ENCODE assay signal across 9 cellular contexts in genomic region chr2:144505245-144505801, GRCh38. TPM values are rescaled to one million over a fixed set of nuclear protein-coding genes. Genes with fewer than 3 reads are reported as not detected.
DNase-seq lines count a peak whose midpoint lies in the region; ATAC-seq and TF ChIP-seq lines count a peak whose summit lies in the region.
"Had no signal": no experiment of that assay in that cellular context is flagged by ENCODE, and none has a peak within 500 bp of the region (broad histone marks: within the 10 kb centered on the region; RNA-seq: fewer than 3 reads in every experiment).

No MANE protein-coding gene starts in this region.

- H3K4me1 Mint-ChIP-seq in HFFc6 (ENCODE audit: low read depth): peaks cover 99% of the 10 kb centered on the region
- peaks cover 47% of the 10 kb centered on the region for H3K4me1 Mint-ChIP-seq in activated CD8-positive, alpha-beta T cell treated with anti-CD3 and anti-CD28 coated beads for 36 hours (ENCODE audit: low read depth)

- peak; percentile 65 for ATAC-seq in activated CD8-positive, alpha-beta T cell treated with anti-CD3 and anti-CD28 coated beads for 36 hours
- peak; percentile 32 to 84 (median 67) for ATAC-seq in heart right ventricle
- no peak for ATAC-seq in HG03196 (IDR thresholded peaks at IDR 0.05; ENCODE audit: unreplicated experiment)

- intact Hi-C loops in activated CD8-positive, alpha-beta T cell treated with anti-CD3 and anti-CD28 coated beads for 36 hours (cut with micrococcal nuclease): no loop called here
- intact Hi-C loops in heart right ventricle (cut with DNase I): loop anchor here in 3 of 10 donors (5.0 to 10.0 kb wide), 2 partner anchors 48 to 51 kb away; no protein-coding TSS in a partner anchor

- H3K9me3 ChIP-seq in heart right ventricle (no peaks in the 10 kb centered on the region), smooth muscle cell (replicated peaks; ENCODE audit: low read depth) (no peaks in the 10 kb centered on the region)

- H3K4me3 ChIP-seq in heart right ventricle (peak overlapping the region in 2 of 10 donors; percentile 0 to 8), smooth muscle cell (no peak overlapping the region)

- TF ChIP-seq CTCF in HFFc6 (IDR thresholded peaks at IDR 0.05): no peak
- no peak for TF ChIP-seq CTCF in activated CD8-positive, alpha-beta T cell treated with anti-CD3 and anti-CD28 coated beads for 36 hours (IDR thresholded peaks at IDR 0.05)
- no peak for TF ChIP-seq CTCF in heart right ventricle (IDR thresholded peaks at IDR 0.05)
- TF ChIP-seq CTCF in smooth muscle cell (IDR thresholded peaks at IDR 0.05; ENCODE audit: borderline replicate concordance, insufficient read depth, poor library complexity, severe bottlenecking): no peak

- peaks cover 88% of the 10 kb centered on the region for H4K20me1 ChIP-seq in smooth muscle cell (ENCODE audit: low read depth)

- WGBS in heart right ventricle, 2 donors: 24 to 35% methylated on average over 2 of the region's 2 CpGs
- 36% methylated on average over 2 of the region's 2 CpGs for WGBS in smooth muscle cell (ENCODE audit: low lambda C conversion rate)

- H3K36me3 ChIP-seq in heart right ventricle (peaks cover 0 to 43% (median 0%) of the 10 kb centered on the region in 9 donors), smooth muscle cell (ENCODE audit: low read depth) (no peaks in the 10 kb centered on the region)

- H3F3A ChIP-seq in smooth muscle cell (ENCODE audit: low read depth): peaks cover 30% of the 10 kb centered on the region

- peaks cover 8 to 100% (median 86%) of the 10 kb centered on the region in 9 donors for H3K4me1 ChIP-seq in heart right ventricle
- H3K4me1 ChIP-seq in smooth muscle cell (ENCODE audit: low read depth): peaks cover 92% of the 10 kb centered on the region

- no peak overlapping the region for H2AFZ ChIP-seq in smooth muscle cell (ENCODE audit: low read depth)

- peak; percentile 53 for DNase-seq in HFFc6
- peak; percentile 53 for DNase-seq in activated CD8-positive, alpha-beta T cell treated with anti-CD3 and anti-CD28 coated beads for 36 hours
- DNase-seq in heart right ventricle: peak in 1 of 2 donors; percentile 43
- no peak for DNase-seq in smooth muscle cell (lab: John Stamatoyannopoulos, UW; ENCODE audit: unreplicated experiment)
- no peak for DNase-seq in T-helper 9 cell
- DNase-seq in NCI-H2171 treated with DMSO at 0.1 percent for 48 hours (lab: John Stamatoyannopoulos, UW): no peak
- DNase-seq in nucleus accumbens (lab: John Stamatoyannopoulos, UW): no peak
- DNase-seq: activated naive CD4-positive, alpha-beta T cell had no signal

- CTCF ChIA-PET in activated CD8-positive, alpha-beta T cell treated with anti-CD3 and anti-CD28 coated beads for 36 hours (lab: Charles Lee): no interaction called here

- H3K27me3 ChIP-seq in heart right ventricle (no peaks in the 10 kb centered on the region), smooth muscle cell (ENCODE audit: low read depth) (no peaks in the 10 kb centered on the region)

- peak overlapping the region; percentile 12 to 100 (median 98) for H3K27ac ChIP-seq in heart right ventricle
- peak overlapping the region; percentile 98 for H3K27ac ChIP-seq in smooth muscle cell (ENCODE audit: low read depth)

- peaks cover 100% of the 10 kb centered on the region for H3K79me2 ChIP-seq in smooth muscle cell (ENCODE audit: low read depth)

- peak overlapping the region; percentile 91 for H3K4me2 ChIP-seq in smooth muscle cell

- POLR2A ChIA-PET in activated CD8-positive, alpha-beta T cell treated with anti-CD3 and anti-CD28 coated beads for 36 hours (lab: Charles Lee): no interaction called here

- H3K9me3 Mint-ChIP-seq in HFFc6: no peaks in the 10 kb centered on the region
- H3K9me3 Mint-ChIP-seq in activated CD8-positive, alpha-beta T cell treated with anti-CD3 and anti-CD28 coated beads for 36 hours: no peaks in the 10 kb centered on the region

- no peaks in the 10 kb centered on the region for H3K27me3 Mint-ChIP-seq in HFFc6 (ENCODE audit: insufficient read depth)
- H3K27me3 Mint-ChIP-seq in activated CD8-positive, alpha-beta T cell treated with anti-CD3 and anti-CD28 coated beads for 36 hours: no peaks in the 10 kb centered on the region

- H3K4me3 Mint-ChIP-seq in HFFc6: peak overlapping the region; percentile 39
- H3K4me3 Mint-ChIP-seq in activated CD8-positive, alpha-beta T cell treated with anti-CD3 and anti-CD28 coated beads for 36 hours: no peak overlapping the region

- peak overlapping the region; percentile 66 for H3K27ac Mint-ChIP-seq in HFFc6
- peak overlapping the region; percentile 18 for H3K27ac Mint-ChIP-seq in activated CD8-positive, alpha-beta T cell treated with anti-CD3 and anti-CD28 coated beads for 36 hours

- peaks cover 15% of the 10 kb centered on the region for H3K36me3 Mint-ChIP-seq in HFFc6 (ENCODE audit: low read depth)
- H3K36me3 Mint-ChIP-seq in activated CD8-positive, alpha-beta T cell treated with anti-CD3 and anti-CD28 coated beads for 36 hours (ENCODE audit: low read depth): peaks cover 1% of the 10 kb centered on the region

- peak overlapping the region; percentile 28 for H3K9ac ChIP-seq in smooth muscle cell (ENCODE audit: low read depth)

RNA-seq across cellular contexts. Expression of gene ZEB2, which starts 14.6 kb away (rescaled TPM):
- total RNA-seq in HFFc6 (2021; fragmentation: NEBNext Ultra II Directional; extraction: Animal tissue kit (Norgen Biotek cat#: 25700)): 10 to 100 TPM; 57.0 to 76.3 (median 62.8) TPM
- 10 to 100 TPM; 13.5 to 14.9 TPM for total RNA-seq in activated CD8-positive, alpha-beta T cell treated with anti-CD3 and anti-CD28 coated beads for 36 hours
- total RNA-seq in heart right ventricle (10 to 100 TPM; 68.7 to 99.5 (median 88.2) TPM), smooth muscle cell (148 and 158 TPM in 2 replicates)
- polyA plus RNA-seq in heart right ventricle (10 to 100 TPM; 17.2 to 26.0 TPM), smooth muscle cell (50.8 and 67.5 TPM in 2 replicates)

Comparison
In these comparisons a context has a peak if more than half of its experiments do, and no peak if none do; other contexts are left out.
1. DNase-seq: peak in HFFc6 (single experiment) and activated CD8-positive, alpha-beta T cell treated with anti-CD3 and anti-CD28 coated beads for 36 hours (single experiment); none in smooth muscle cell (single experiment), T-helper 9 cell (single experiment), NCI-H2171 treated with DMSO at 0.1 percent for 48 hours (single experiment) and nucleus accumbens (0 of 56).